In the genomic region with DNA sequence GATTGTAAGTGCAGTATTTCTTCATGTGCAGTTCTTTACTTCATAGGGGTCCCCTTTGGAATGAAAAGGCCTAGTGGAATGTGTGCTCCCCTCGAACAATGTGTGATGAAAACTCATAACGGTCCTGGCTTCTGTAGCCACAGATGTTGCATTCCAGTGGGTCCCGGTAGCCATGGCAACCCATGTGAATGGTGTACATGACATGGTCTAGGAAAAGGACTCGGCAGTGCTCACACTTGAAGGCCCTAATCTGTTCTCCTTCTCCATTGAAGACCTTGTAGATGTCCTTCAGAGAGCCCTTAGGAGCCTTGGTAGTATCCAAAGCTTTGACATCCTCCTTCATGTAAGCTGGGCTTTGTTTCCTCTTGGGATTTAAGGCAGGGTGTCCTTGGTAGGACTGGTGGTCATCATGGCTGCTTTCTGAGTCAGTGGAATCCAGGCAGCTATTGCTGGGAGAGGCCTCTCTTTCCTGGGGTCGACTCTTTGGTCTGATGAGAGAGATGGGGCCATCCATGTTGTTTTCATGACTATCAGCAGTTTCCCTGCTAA, we compare ENCODE assay signal across 21 cellular contexts.
A peak's percentile ranks its signal among the peaks of the same experiment; 100 is the strongest.
DNase-seq lines count a peak whose midpoint lies in the region; ATAC-seq lines count a peak whose summit lies in the region.
"Had no signal": no experiment of that assay in that cellular context is flagged by ENCODE, and none has a peak within 500 bp of the region (broad histone marks: within the 10 kb centered on the region; RNA-seq: fewer than 3 reads in every experiment).

No MANE protein-coding gene starts in this region.

- no peaks in the 10 kb centered on the region for H3K79me2 ChIP-seq in mesendoderm (ENCODE audit: control insufficient read depth, insufficient read depth, low read length)

- DNase-seq in EH (ENCODE audit: low read depth) (peak; percentile 22), RPMI7951 (ENCODE audit: low read depth) (peak; percentile 26), mesendoderm (peak; percentile 5), DMS153 treated with DMSO at 0.1 percent for 48 hours (lab: John Stamatoyannopoulos, UW; ENCODE audit: unreplicated experiment) (no peak), H7 (no peak)
- no peak for DNase-seq in activated naive CD4-positive, alpha-beta T cell treated with anti-CD3 and anti-CD28 coated beads, Interleukin-2, amount 50 U/mL, for 16 hours
- DNase-seq: CD8-positive, alpha-beta memory T cell; DMS153; NCI-H1092 treated with DMSO at 0.1 percent for 48 hours; NCI-H1436; NCI-H187 treated with DMSO at 0.1 percent for 48 hours; NCI-H446 treated with DMSO at 0.1 percent for 48 hours; NCI-H526; NCI-H82; NK-92 treated with Interleukin-12 subunit alpha and Interleukin-12 subunit beta, amount 100 ng/mL, for 24 hours; PC-3; Right ventricle myocardium superior; RPMI8226; T-cell had no signal

- H4K5ac ChIP-seq in mesendoderm (ENCODE audit: low read length): no peak overlapping the region

- no peaks in the 10 kb centered on the region for H3K4me1 ChIP-seq in mesendoderm (ENCODE audit: control insufficient read depth, low read depth, low read length)

- no peak overlapping the region for H4K8ac ChIP-seq in mesendoderm (ENCODE audit: low read depth, low read length)

- H2BK5ac ChIP-seq in mesendoderm (ENCODE audit: low read length): no peak overlapping the region

- H3K4me2 ChIP-seq in mesendoderm (ENCODE audit: low read length): no peak overlapping the region

- no CpG with 5 or more reads among the region's 5 CpGs for WGBS in mesendoderm (ENCODE audit: extremely low coverage, insufficient coverage, low lambda C conversion rate)

- no peak overlapping the region for H3K23ac ChIP-seq in mesendoderm (ENCODE audit: low read length)

- H3K4ac ChIP-seq in mesendoderm (ENCODE audit: low read depth, low read length): no peak overlapping the region

- no peak for ATAC-seq in HG03571 (IDR thresholded peaks at IDR 0.05; ENCODE audit: unreplicated experiment)
- ATAC-seq: PC-3, T-cell had no signal

- H2BK15ac ChIP-seq in mesendoderm (replicated peaks; ENCODE audit: low read depth): no peak overlapping the region

- H3K56ac ChIP-seq in mesendoderm (ENCODE audit: low read length): no peak overlapping the region

- H2AK5ac ChIP-seq in mesendoderm (ENCODE audit: low read length): no peak overlapping the region

- H3K4me3 ChIP-seq in mesendoderm (ENCODE audit: low read length) (no peak overlapping the region), H7 (ENCODE audit: insufficient read depth, low read depth, low read length) (no peak overlapping the region)

- H3K27ac ChIP-seq in mesendoderm (ENCODE audit: low read depth, low read length): no peak overlapping the region
- H3K27ac ChIP-seq: C4-2B had no signal

- H3K79me1 ChIP-seq in mesendoderm (ENCODE audit: low read length): no peaks in the 10 kb centered on the region

- no peaks in the 10 kb centered on the region for H3K27me3 ChIP-seq in mesendoderm (ENCODE audit: insufficient read depth, low read length, poor library complexity)
- H3K27me3 ChIP-seq in H7 (ENCODE audit: control insufficient read depth, insufficient read depth, low read length): no peaks in the 10 kb centered on the region

- no peak overlapping the region for H3K18ac ChIP-seq in mesendoderm (ENCODE audit: low read length)

- H2BK120ac ChIP-seq in mesendoderm (ENCODE audit: low read depth, low read length): no peak overlapping the region

- H3K36me3 ChIP-seq in mesendoderm (ENCODE audit: control insufficient read depth, insufficient read depth, low read length) (no peaks in the 10 kb centered on the region), H7 (replicated peaks; ENCODE audit: control insufficient read depth, insufficient read depth, low read length) (no peaks in the 10 kb centered on the region)

- no peak overlapping the region for H3K9ac ChIP-seq in mesendoderm (ENCODE audit: low read length)

Comparison
In these comparisons a context has a peak if more than half of its experiments do, and no peak if none do; other contexts are left out.
1. DNase-seq: peak in EH (single experiment), RPMI7951 (single experiment) and mesendoderm (single experiment); none in DMS153 treated with DMSO at 0.1 percent for 48 hours (single experiment), activated naive CD4-positive, alpha-beta T cell treated with anti-CD3 and anti-CD28 coated beads, Interleukin-2, amount 50 U/mL, for 16 hours (single experiment) and H7 (single experiment).